Comparison of ENCODE assay signal across 8 cellular contexts in genomic region chr6:30344868-30345671, GRCh38. TPM values are rescaled to one million over a fixed set of nuclear protein-coding genes. Genes with fewer than 3 reads are reported as not detected.
DNase-seq lines count a peak whose midpoint lies in the region; ATAC-seq and TF ChIP-seq lines count a peak whose summit lies in the region.

Gene RPP21, plus strand, starts transcription at chr6:30345156. Its CDS starts 16 bp downstream, at chr6:30345172.

- peak; percentile 82 for ATAC-seq in HG02571 (IDR thresholded peaks at IDR 0.05; ENCODE audit: unreplicated experiment)

- H3K27ac ChIP-seq in osteoblast (ENCODE audit: low read depth, low read length): peak within 1 kb of the TSS; percentile 36
- H3K27ac ChIP-seq in temporal lobe (ENCODE audit: low read depth, low read length): peak within 1 kb of the TSS; percentile 30

- H3K27me3 Mint-ChIP-seq in activated naive CD4-positive, alpha-beta T cell treated with anti-CD3 and anti-CD28 coated beads, Interleukin-2, amount 50 U/mL, for 24 hours: no peaks in the 10 kb centered on the region

- H3K4me3 Mint-ChIP-seq in activated naive CD4-positive, alpha-beta T cell treated with anti-CD3 and anti-CD28 coated beads, Interleukin-2, amount 50 U/mL, for 24 hours: peak within 1 kb of the TSS; percentile 90

- H2AFZ ChIP-seq in osteoblast (ENCODE audit: low read length): peak within 1 kb of the TSS; percentile 94

- H3K4me1 Mint-ChIP-seq in activated naive CD4-positive, alpha-beta T cell treated with anti-CD3 and anti-CD28 coated beads, Interleukin-2, amount 50 U/mL, for 24 hours: peaks cover 48% of the 10 kb centered on the region

- H3K4me1 ChIP-seq in osteoblast (ENCODE audit: insufficient read depth, low read length): peaks cover 9% of the 10 kb centered on the region

- H3K9me3 ChIP-seq in osteoblast (ENCODE audit: low read depth, low read length): no peaks in the 10 kb centered on the region

- H3K36me3 Mint-ChIP-seq in activated naive CD4-positive, alpha-beta T cell treated with anti-CD3 and anti-CD28 coated beads, Interleukin-2, amount 50 U/mL, for 24 hours: peaks cover 11% of the 10 kb centered on the region

- H3K79me2 ChIP-seq in osteoblast (ENCODE audit: insufficient read depth, low read length): peaks cover 3% of the 10 kb centered on the region

- H3K36me3 ChIP-seq in GM06990 (ENCODE audit: control insufficient read depth, insufficient read depth, low read length): peaks cover 8% of the 10 kb centered on the region
- peaks cover 28% of the 10 kb centered on the region for H3K36me3 ChIP-seq in osteoblast (ENCODE audit: insufficient read depth, low read length)

- no peak for TF ChIP-seq CTCF in GM06990 (IDR thresholded peaks at IDR 0.05; ENCODE audit: insufficient read depth, low read length, poor library complexity, severe bottlenecking)
- no peak for TF ChIP-seq CTCF in osteoblast (IDR thresholded peaks at IDR 0.05; ENCODE audit: extremely low read depth, low read depth, low read length)

- H3K27me3 ChIP-seq in GM06990 (replicated peaks; ENCODE audit: control insufficient read depth, insufficient read depth, low read length) (no peaks in the 10 kb centered on the region), osteoblast (ENCODE audit: insufficient read depth, low read length) (no peaks in the 10 kb centered on the region)

- H3K4me3 ChIP-seq in GM06990 (replicated peaks; ENCODE audit: low read depth, low read length) (peak within 1 kb of the TSS; percentile 73), osteoblast (ENCODE audit: insufficient read depth, low read length) (peak within 1 kb of the TSS; percentile 92)

- DNase-seq in GM06990 (ENCODE audit: extremely low read depth, insufficient read length) (peak; percentile 90), NCI-H1048 (lab: John Stamatoyannopoulos, UW) (peak; percentile 68), SKM-1 (lab: John Stamatoyannopoulos, UW; ENCODE audit: unreplicated experiment) (peak; percentile 61), glomerular endothelial cell (ENCODE audit: extremely low read depth, low read depth, low spot score) (no peak), osteoblast (ENCODE audit: insufficient read length, low spot score, missing footprints) (peak; percentile 98)

- H4K20me1 ChIP-seq in osteoblast (ENCODE audit: insufficient read depth, low read length): no peaks in the 10 kb centered on the region

- H3K27ac Mint-ChIP-seq in activated naive CD4-positive, alpha-beta T cell treated with anti-CD3 and anti-CD28 coated beads, Interleukin-2, amount 50 U/mL, for 24 hours: peak within 1 kb of the TSS; percentile 82

- H3K4me2 ChIP-seq in osteoblast (ENCODE audit: insufficient read depth, low read length): peak within 1 kb of the TSS; percentile 81

- no peaks in the 10 kb centered on the region for H3K9me3 Mint-ChIP-seq in activated naive CD4-positive, alpha-beta T cell treated with anti-CD3 and anti-CD28 coated beads, Interleukin-2, amount 50 U/mL, for 24 hours

RNA-seq across cellular contexts. Expression of gene RPP21, which starts in this region (rescaled TPM):
- 46.8 and 60.3 TPM in 2 replicates for total RNA-seq in glomerular endothelial cell
- total RNA-seq in osteoblast: 23.9 and 24.6 TPM in 2 replicates
- total RNA-seq in temporal lobe: 31.7 TPM
